In genomic region chr14:44935155-44935554, GRCh38 we compare ENCODE assay signal across 27 cellular contexts.
"Had no signal": no experiment of that assay in that cellular context is flagged by ENCODE, and none has a peak within 500 bp of the region (broad histone marks: within the 10 kb centered on the region; RNA-seq: fewer than 3 reads in every experiment).

No MANE protein-coding gene starts in this region.

- H3K36me3 ChIP-seq: colonic mucosa, ovary had no signal

- H3K27me3 Mint-ChIP-seq: dendritic cell treated with granulocyte-macrophage colony-stimulating factor and Interleukin-4, amounts not matched to agents 40 ng/mL and 50 ng/mL, for 4 days; naive thymus-derived CD4-positive, alpha-beta T cell; type B pancreatic cell had no signal

- H3K27me3 ChIP-seq: colonic mucosa, esophagus muscularis mucosa, left lung, ovary, sigmoid colon, testis, tibial artery had no signal

- DNase-seq: colonic mucosa; effector CD8-positive, alpha-beta T cell; endodermal cell; left cardiac atrium; left lung; mammary epithelial cell; mesendoderm; midbrain; naive thymus-derived CD4-positive, alpha-beta T cell; occipital lobe; ovary; posterior cingulate gyrus; psoas muscle; right cardiac atrium; sigmoid colon; stimulated activated CD4-positive, alpha-beta T cell treated with anti-CD3 and anti-CD28 coated beads, Interleukin-2, amount 100 ng/mL, for 24 hours; stimulated activated CD4-positive, alpha-beta T cell treated with anti-CD3 and anti-CD28 coated beads, Interleukin-4, amount 100 ng/mL, for 24 hours; stimulated activated naive CD8-positive, alpha-beta T cell treated with anti-CD3 and anti-CD28 coated beads, Interleukin-15, Interleukin-2, amounts not matched to agents 100 U/mL and 50 U/mL, for 24 hours; substantia nigra; testis; tibial artery had no signal

- ATAC-seq: left cardiac atrium; left lung; naive thymus-derived CD4-positive, alpha-beta T cell; psoas muscle; right cardiac atrium; stimulated activated effector memory CD8-positive, alpha-beta T cell treated with anti-CD3 and anti-CD28 coated beads, Interleukin-12 subunit alpha, Interleukin-12 subunit beta, amount 100 ng/mL, for 72 hours; stimulated activated naive CD8-positive, alpha-beta T cell treated with anti-CD3 and anti-CD28 coated beads, Interleukin-15, Interleukin-2, amounts not matched to agents 100 U/mL and 50 U/mL, for 24 hours had no signal

- H3K27ac Mint-ChIP-seq: dendritic cell treated with granulocyte-macrophage colony-stimulating factor and Interleukin-4, amounts not matched to agents 40 ng/mL and 50 ng/mL, for 4 days; endodermal cell; nephron; stimulated activated effector memory CD8-positive, alpha-beta T cell treated with anti-CD3 and anti-CD28 coated beads, Interleukin-12 subunit alpha, Interleukin-12 subunit beta, amount 100 ng/mL, for 72 hours; type B pancreatic cell had no signal

- H3K27ac ChIP-seq: colonic mucosa, epithelial cell of prostate, esophagus muscularis mucosa, left lung, ovary, psoas muscle, sigmoid colon, testis, tibial artery had no signal

- H3K4me1 ChIP-seq: colonic mucosa, esophagus muscularis mucosa, left lung, psoas muscle, sigmoid colon, testis, tibial artery had no signal

- H3K9me3 ChIP-seq: colonic mucosa, esophagus muscularis mucosa, left lung, ovary, psoas muscle, sigmoid colon, testis, tibial artery had no signal

- H3K4me1 Mint-ChIP-seq: nephron had no signal

- H3K4me3 Mint-ChIP-seq: dendritic cell treated with granulocyte-macrophage colony-stimulating factor and Interleukin-4, amounts not matched to agents 40 ng/mL and 50 ng/mL, for 4 days; endodermal cell; nephron; stimulated activated effector memory CD8-positive, alpha-beta T cell treated with anti-CD3 and anti-CD28 coated beads, Interleukin-12 subunit alpha, Interleukin-12 subunit beta, amount 100 ng/mL, for 72 hours; type B pancreatic cell had no signal

- H3K9me3 Mint-ChIP-seq: dendritic cell treated with granulocyte-macrophage colony-stimulating factor and Interleukin-4, amounts not matched to agents 40 ng/mL and 50 ng/mL, for 4 days; stimulated activated effector memory CD8-positive, alpha-beta T cell treated with anti-CD3 and anti-CD28 coated beads, Interleukin-12 subunit alpha, Interleukin-12 subunit beta, amount 100 ng/mL, for 72 hours had no signal

- H3K4me3 ChIP-seq: colonic mucosa, esophagus muscularis mucosa, left lung, ovary, psoas muscle, sigmoid colon, testis, tibial artery had no signal
